In the genomic region with DNA sequence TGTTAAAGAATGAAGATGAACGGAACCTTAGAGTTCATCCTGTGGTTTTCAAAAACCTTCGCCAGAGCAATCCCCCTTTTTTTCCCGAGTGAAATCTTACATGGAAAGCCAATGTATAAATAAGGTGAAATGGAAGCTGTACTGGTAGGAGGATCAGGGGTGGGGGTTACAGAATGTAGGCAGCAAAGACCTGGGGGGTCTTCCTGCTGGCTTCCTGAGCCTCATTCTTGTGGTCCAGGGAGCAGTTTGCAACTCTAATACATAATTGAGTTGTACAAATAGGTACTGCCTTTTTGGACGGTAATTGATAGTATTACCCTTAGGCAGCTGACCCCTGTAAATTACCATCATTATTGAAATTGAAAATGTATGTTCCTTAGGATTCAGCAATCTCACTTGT, we compare ENCODE assay signal across 11 cellular contexts. TPM values are rescaled to one million over a fixed set of nuclear protein-coding genes. Genes with fewer than 3 reads are reported as not detected.
DNase-seq lines count a peak whose midpoint lies in the region; ATAC-seq and TF ChIP-seq lines count a peak whose summit lies in the region.
"Had no signal": no experiment of that assay in that cellular context is flagged by ENCODE, and none has a peak within 500 bp of the region (broad histone marks: within the 10 kb centered on the region; RNA-seq: fewer than 3 reads in every experiment).

No MANE protein-coding gene starts in this region.

- no peaks in the 10 kb centered on the region for H3K9me3 Mint-ChIP-seq in stimulated activated naive CD8-positive, alpha-beta T cell treated with anti-CD3 and anti-CD28 coated beads, Interleukin-15, Interleukin-2, amounts not matched to agents 100 ng/mL and 50 ng/mL, for 24 hours
- H3K9me3 Mint-ChIP-seq in glutamatergic neuron (ENCODE audit: unreplicated experiment) = peaks cover 29% of the 10 kb centered on the region
- H3K9me3 Mint-ChIP-seq in type B pancreatic cell = no peaks in the 10 kb centered on the region

- no peak for TF ChIP-seq CTCF in glutamatergic neuron (IDR thresholded peaks at IDR 0.05; ENCODE audit: partially characterized antibody, unreplicated experiment)
- no peak for TF ChIP-seq CTCF in type B pancreatic cell (conservative IDR thresholded peaks at IDR 0.05)
- TF ChIP-seq CTCF in stomach (IDR thresholded peaks at IDR 0.05) = no peak

- TF ChIP-seq EP300 in stomach (IDR thresholded peaks at IDR 0.05) = no peak

- H3K4me3 ChIP-seq in stomach = no peak overlapping the region
- H3K4me3 ChIP-seq: A549 had no signal

- ATAC-seq in stimulated activated naive CD8-positive, alpha-beta T cell treated with anti-CD3 and anti-CD28 coated beads, Interleukin-15, Interleukin-2, amounts not matched to agents 100 U/mL and 50 U/mL, for 24 hours = no peak
- ATAC-seq in HG03439 (IDR thresholded peaks at IDR 0.05; ENCODE audit: unreplicated experiment) (no peak), HG03097 (IDR thresholded peaks at IDR 0.05; ENCODE audit: low FRiP score, unreplicated experiment) (no peak)
- ATAC-seq: A549, HCT116 had no signal

- H3K27me3 ChIP-seq in stomach = no peaks in the 10 kb centered on the region

- H3K4me3 Mint-ChIP-seq in stimulated activated naive CD8-positive, alpha-beta T cell treated with anti-CD3 and anti-CD28 coated beads, Interleukin-15, Interleukin-2, amounts not matched to agents 100 ng/mL and 50 ng/mL, for 24 hours = no peak overlapping the region
- H3K4me3 Mint-ChIP-seq in glutamatergic neuron (ENCODE audit: unreplicated experiment) = peak overlapping the region; percentile 63
- H3K4me3 Mint-ChIP-seq in type B pancreatic cell = peak overlapping the region; percentile 11

- peaks cover 41% of the 10 kb centered on the region for H3K36me3 Mint-ChIP-seq in stimulated activated naive CD8-positive, alpha-beta T cell treated with anti-CD3 and anti-CD28 coated beads, Interleukin-15, Interleukin-2, amounts not matched to agents 100 ng/mL and 50 ng/mL, for 24 hours (ENCODE audit: low read depth)
- H3K36me3 Mint-ChIP-seq in glutamatergic neuron (ENCODE audit: unreplicated experiment) (no peaks in the 10 kb centered on the region), type B pancreatic cell (peaks cover 4% of the 10 kb centered on the region)

- no peaks in the 10 kb centered on the region for H3K36me3 ChIP-seq in stomach

- peaks cover 60% of the 10 kb centered on the region for H3K4me1 Mint-ChIP-seq in stimulated activated naive CD8-positive, alpha-beta T cell treated with anti-CD3 and anti-CD28 coated beads, Interleukin-15, Interleukin-2, amounts not matched to agents 100 ng/mL and 50 ng/mL, for 24 hours (ENCODE audit: low read depth)
- H3K4me1 Mint-ChIP-seq in glutamatergic neuron (ENCODE audit: low read depth, unreplicated experiment) = peaks cover 67% of the 10 kb centered on the region
- peaks cover 56% of the 10 kb centered on the region for H3K4me1 Mint-ChIP-seq in type B pancreatic cell (ENCODE audit: unreplicated experiment)

- H3K4me1 ChIP-seq in stomach = peaks cover 33 to 67% (median 46%) of the 10 kb centered on the region in 4 donors

- no peak for DNase-seq in stimulated activated naive CD8-positive, alpha-beta T cell treated with anti-CD3 and anti-CD28 coated beads, Interleukin-15, Interleukin-2, amounts not matched to agents 100 U/mL and 50 U/mL, for 24 hours
- DNase-seq in NCI-H69 (lab: John Stamatoyannopoulos, UW) = peak; percentile 73
- DNase-seq in glutamatergic neuron = no peak
- DNase-seq in type B pancreatic cell (ENCODE audit: extremely low spot score, unreplicated experiment) = no peak
- no peak for DNase-seq in stomach
- DNase-seq: IMR-90 had no signal

- 91 to 94% (median 91%) methylated on average over 4 of the region's 4 CpGs for WGBS in stomach, 5 donors

- no peak overlapping the region for H3K27ac ChIP-seq in stomach

- H3K9me3 ChIP-seq in stomach = no peaks in the 10 kb centered on the region
- H3K9me3 ChIP-seq: A549 had no signal

- peak overlapping the region; percentile 63 for H3K27ac Mint-ChIP-seq in stimulated activated naive CD8-positive, alpha-beta T cell treated with anti-CD3 and anti-CD28 coated beads, Interleukin-15, Interleukin-2, amounts not matched to agents 100 ng/mL and 50 ng/mL, for 24 hours
- H3K27ac Mint-ChIP-seq in glutamatergic neuron (ENCODE audit: unreplicated experiment) (peak overlapping the region; percentile 91), type B pancreatic cell (peak overlapping the region; percentile 14)

- H3K27me3 Mint-ChIP-seq in stimulated activated naive CD8-positive, alpha-beta T cell treated with anti-CD3 and anti-CD28 coated beads, Interleukin-15, Interleukin-2, amounts not matched to agents 100 ng/mL and 50 ng/mL, for 24 hours = no peaks in the 10 kb centered on the region
- H3K27me3 Mint-ChIP-seq in glutamatergic neuron (ENCODE audit: unreplicated experiment) = peaks cover 23% of the 10 kb centered on the region
- H3K27me3 Mint-ChIP-seq in type B pancreatic cell = no peaks in the 10 kb centered on the region

- intact Hi-C loops in stomach (cut with DNase I; ENCODE audit: low total_unique reads) = no loop called here

- no peak for TF ChIP-seq POLR2A in stomach (IDR thresholded peaks at IDR 0.05)

RNA-seq across cellular contexts. Expression of gene KSR1, which starts 34.1 kb away (rescaled TPM):
- total RNA-seq in glutamatergic neuron (ENCODE audit: unreplicated experiment) (203 TPM), type B pancreatic cell (ENCODE audit: low replicate concordance) (57.8 and 74.0 TPM in 2 replicates), stomach (10 to 100 TPM in 3 of 5 donors, 1 to 10 TPM in 2; 2.7 to 32.1 (median 15.1) TPM)
- polyA plus RNA-seq in stomach = 10 to 100 TPM; 11.6 to 21.2 (median 12.1) TPM

Comparison
In these comparisons a context has a peak if more than half of its experiments do, and no peak if none do; other contexts are left out.
1. H3K27ac Mint-ChIP-seq: peak in every context shown above with its lines; median percentile 91 in glutamatergic neuron; 63 in stimulated activated naive CD8-positive, alpha-beta T cell treated with anti-CD3 and anti-CD28 coated beads, Interleukin-15, Interleukin-2, amounts not matched to agents 100 ng/mL and 50 ng/mL, for 24 hours; 14 in type B pancreatic cell.